In the genomic region with DNA sequence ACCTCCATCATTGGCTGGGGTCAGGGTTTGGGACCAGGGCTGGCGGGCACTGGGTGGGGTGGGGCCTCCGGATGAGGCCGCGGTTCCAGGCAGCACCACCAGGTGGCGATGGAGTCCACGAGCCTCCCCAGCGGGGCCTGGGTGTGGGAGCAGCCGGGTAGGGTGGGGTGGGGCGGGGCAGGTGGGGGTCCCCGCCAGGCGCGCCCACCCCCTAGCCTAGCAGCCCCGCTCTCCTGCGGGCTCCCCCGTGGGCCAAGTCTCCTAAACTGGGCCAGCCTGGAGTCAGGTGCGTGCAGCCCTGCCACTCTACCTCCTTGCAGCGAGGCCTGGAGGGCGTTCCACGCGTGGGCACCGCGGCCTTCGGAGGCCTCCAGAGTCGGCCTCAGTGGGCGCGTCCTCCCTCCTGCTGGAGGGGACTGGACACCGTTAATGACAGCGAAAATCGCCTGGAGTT, we compare ENCODE assay signal across 9 cellular contexts.
DNase-seq lines count a peak whose midpoint lies in the region; ATAC-seq, FAIRE-seq and TF ChIP-seq lines count a peak whose summit lies in the region.
"Had no signal": no experiment of that assay in that cellular context is flagged by ENCODE, and none has a peak within 500 bp of the region (broad histone marks: within the 10 kb centered on the region; RNA-seq: fewer than 3 reads in every experiment).

No MANE protein-coding gene starts in this region.

- H3K9me3 Mint-ChIP-seq in activated T-helper 1 cell treated with anti-CD3 and anti-CD28 coated beads, Interleukin-12 subunit alpha, Interleukin-12 subunit beta, Interleukin-2, Interleukin-4 antibody, amounts not matched to agents 30 ng/mL and 10 ng/mL and 1 ng/mL, durations not matched to agents 14 hours and 24 hours and 36 hours: no peaks in the 10 kb centered on the region
- H3K9me3 Mint-ChIP-seq in type B pancreatic cell: no peaks in the 10 kb centered on the region

- intact Hi-C loops in activated T-helper 1 cell treated with anti-CD3 and anti-CD28 coated beads, Interleukin-12 subunit alpha, Interleukin-12 subunit beta, Interleukin-2, Interleukin-4 antibody, amounts not matched to agents 30 ng/mL and 10 ng/mL and 1 ng/mL, durations not matched to agents 14 hours and 24 hours and 36 hours (cut with micrococcal nuclease): loop anchor here (1.0 to 10.0 kb wide), 4 partner anchors 229 to 1109 kb away; a partner anchor contains a TSS
- intact Hi-C loops in pancreas (cut with DNase I): loop anchor here in 2 of 3 donors (5.0 to 10.0 kb wide), 3 partner anchors 957 to 1109 kb away; a partner anchor contains a TSS

- H3K27ac ChIP-seq in OCI-LY1 (ENCODE audit: low read depth, low read length, poor library complexity, severe bottlenecking) (no peak overlapping the region), pancreas (no peak overlapping the region)

- TF ChIP-seq CTCF in OCI-LY1 (IDR thresholded peaks at IDR 0.05; ENCODE audit: low read length): peak; percentile 61
- TF ChIP-seq CTCF in foreskin fibroblast (IDR thresholded peaks at IDR 0.05; ENCODE audit: low read depth, low read length): peak; percentile 74
- TF ChIP-seq CTCF in pancreas (IDR thresholded peaks at IDR 0.05): peak; percentile 78 to 92 (median 80)
- peak; percentile 87 for TF ChIP-seq CTCF in type B pancreatic cell (conservative IDR thresholded peaks at IDR 0.05)

- H3K4me3 Mint-ChIP-seq in activated T-helper 1 cell treated with anti-CD3 and anti-CD28 coated beads, Interleukin-12 subunit alpha, Interleukin-12 subunit beta, Interleukin-2, Interleukin-4 antibody, amounts not matched to agents 30 ng/mL and 10 ng/mL and 1 ng/mL, durations not matched to agents 14 hours and 24 hours and 36 hours: no peak overlapping the region
- no peak overlapping the region for H3K4me3 Mint-ChIP-seq in type B pancreatic cell

- H3K9ac ChIP-seq in OCI-LY1 (ENCODE audit: low read length): no peak overlapping the region

- H3K9me2 ChIP-seq in OCI-LY1 (ENCODE audit: low read depth, low read length): no peaks in the 10 kb centered on the region

- H3K4me3 ChIP-seq in OCI-LY1 (ENCODE audit: low read depth, low read length, poor library complexity, severe bottlenecking): no peak overlapping the region
- no peak overlapping the region for H3K4me3 ChIP-seq in foreskin fibroblast (ENCODE audit: low read depth in 1 of 2, low read length in 2 of 2)
- H3K4me3 ChIP-seq in pancreas: no peak overlapping the region

- peaks cover 21% of the 10 kb centered on the region for H3K27me3 Mint-ChIP-seq in activated T-helper 1 cell treated with anti-CD3 and anti-CD28 coated beads, Interleukin-12 subunit alpha, Interleukin-12 subunit beta, Interleukin-2, Interleukin-4 antibody, amounts not matched to agents 30 ng/mL and 10 ng/mL and 1 ng/mL, durations not matched to agents 14 hours and 24 hours and 36 hours (ENCODE audit: insufficient read depth)
- peaks cover 18% of the 10 kb centered on the region for H3K27me3 Mint-ChIP-seq in type B pancreatic cell

- H3K27ac Mint-ChIP-seq in activated T-helper 1 cell treated with anti-CD3 and anti-CD28 coated beads, Interleukin-12 subunit alpha, Interleukin-12 subunit beta, Interleukin-2, Interleukin-4 antibody, amounts not matched to agents 30 ng/mL and 10 ng/mL and 1 ng/mL, durations not matched to agents 14 hours and 24 hours and 36 hours: no peak overlapping the region
- H3K27ac Mint-ChIP-seq in type B pancreatic cell: no peak overlapping the region

- DNase-seq in NCI-H1694 (lab: John Stamatoyannopoulos, UW): peak; percentile 5
- DNase-seq in NCI-H1694 treated with DMSO at 0.1 percent for 48 hours (lab: John Stamatoyannopoulos, UW): no peak
- peak; percentile 40 for DNase-seq in activated T-helper 1 cell treated with anti-CD3 and anti-CD28 coated beads, Interleukin-12 subunit alpha, Interleukin-12 subunit beta, Interleukin-2, Interleukin-4 antibody, amounts not matched to agents 30 ng/mL and 10 ng/mL and 1 ng/mL, durations not matched to agents 14 hours and 24 hours and 36 hours (ENCODE audit: low spot score)
- peak in 1 of 2 donors; percentile 60 for DNase-seq in foreskin fibroblast
- DNase-seq in pancreas: peak in 5 of 6 donors; percentile 27 to 87 (median 62)
- no peak for DNase-seq in type B pancreatic cell (ENCODE audit: extremely low spot score, unreplicated experiment)

- H3K4me1 Mint-ChIP-seq in activated T-helper 1 cell treated with anti-CD3 and anti-CD28 coated beads, Interleukin-12 subunit alpha, Interleukin-12 subunit beta, Interleukin-2, Interleukin-4 antibody, amounts not matched to agents 30 ng/mL and 10 ng/mL and 1 ng/mL, durations not matched to agents 14 hours and 24 hours and 36 hours (ENCODE audit: low read depth): no peaks in the 10 kb centered on the region
- H3K4me1 Mint-ChIP-seq in type B pancreatic cell (ENCODE audit: unreplicated experiment): no peaks in the 10 kb centered on the region

- no peak overlapping the region for H3K4me2 ChIP-seq in OCI-LY1 (ENCODE audit: low read length)

- H3K79me2 ChIP-seq in OCI-LY1 (ENCODE audit: insufficient read depth, low read length): no peaks in the 10 kb centered on the region

- H3K4me1 ChIP-seq in OCI-LY1 (ENCODE audit: insufficient read depth, low read length, severe bottlenecking) (no peaks in the 10 kb centered on the region), pancreas (no peaks in the 10 kb centered on the region)

- H3K27me3 ChIP-seq in OCI-LY1 (ENCODE audit: insufficient read depth, low read length) (no peaks in the 10 kb centered on the region; the same call in 1 of the 2 replicates), pancreas (no peaks in the 10 kb centered on the region)

- H4K20me1 ChIP-seq in OCI-LY1 (ENCODE audit: insufficient read depth, low read length): no peaks in the 10 kb centered on the region

- no peaks in the 10 kb centered on the region for H3K36me3 Mint-ChIP-seq in activated T-helper 1 cell treated with anti-CD3 and anti-CD28 coated beads, Interleukin-12 subunit alpha, Interleukin-12 subunit beta, Interleukin-2, Interleukin-4 antibody, amounts not matched to agents 30 ng/mL and 10 ng/mL and 1 ng/mL, durations not matched to agents 14 hours and 24 hours and 36 hours (ENCODE audit: low read depth)
- H3K36me3 Mint-ChIP-seq in type B pancreatic cell: no peaks in the 10 kb centered on the region

- H3K36me3 ChIP-seq in OCI-LY1 (ENCODE audit: insufficient read depth, low read length) (no peaks in the 10 kb centered on the region), pancreas (no peaks in the 10 kb centered on the region)

- no peaks in the 10 kb centered on the region for H3F3A ChIP-seq in OCI-LY1 (ENCODE audit: insufficient read depth, low read length)

- 24 to 26% methylated on average over 20 to 29 of the region's 29 CpGs for WGBS in pancreas, 2 donors

- H3K9me3 ChIP-seq in OCI-LY1 (ENCODE audit: low read length): no peaks in the 10 kb centered on the region
- no peaks in the 10 kb centered on the region for H3K9me3 ChIP-seq in pancreas

- no peak for FAIRE-seq in pancreas (lab: Jason Lieb, UNC)
- FAIRE-seq: colon had no signal

- H2AFZ ChIP-seq in OCI-LY1 (ENCODE audit: low read length): no peak overlapping the region

- ATAC-seq in pancreas (peak; percentile 68 to 91 (median 88)), GM21786 (IDR thresholded peaks at IDR 0.05; ENCODE audit: unreplicated experiment) (no peak)

Comparison
In these comparisons a context has a peak if more than half of its experiments do, and no peak if none do; other contexts are left out.
1. DNase-seq: peak in NCI-H1694 (single experiment), activated T-helper 1 cell treated with anti-CD3 and anti-CD28 coated beads, Interleukin-12 subunit alpha, Interleukin-12 subunit beta, Interleukin-2, Interleukin-4 antibody, amounts not matched to agents 30 ng/mL and 10 ng/mL and 1 ng/mL, durations not matched to agents 14 hours and 24 hours and 36 hours (single experiment) and pancreas (5 of 6); none in NCI-H1694 treated with DMSO at 0.1 percent for 48 hours (single experiment) and type B pancreatic cell (single experiment).
2. Peak in every context shown above with its lines, with median percentiles within 50 percentile points of each other: CTCF ChIP-seq.